In genomic region chr4:122673252-122673651, GRCh38 we compare ENCODE assay signal across 2 cellular contexts.
TF ChIP-seq lines count a peak whose summit lies in the region.

No MANE protein-coding gene starts in this region.

TF ChIP-seq in HCT116, 20 proteins besides CTCF, POLR2A, EP300 and RAD21 (continued from another document):
- TF ChIP-seq REST (IDR thresholded peaks at IDR 0.05; ENCODE audit: low read depth) (no peak), CBX3 (IDR thresholded peaks at IDR 0.05; ENCODE audit: low read depth) (no peak)

TF ChIP-seq in WTC11, 78 proteins besides CTCF, POLR2A, EP300 and RAD21 (continued from another document):
- TF ChIP-seq ATF6 (CRISPR knock-in tag; IDR thresholded peaks at IDR 0.05), result no peak
- TF ChIP-seq ESRRA (CRISPR knock-in tag; IDR thresholded peaks at IDR 0.05; ENCODE audit: borderline replicate concordance), result no peak
- TF ChIP-seq MYBL2 (CRISPR knock-in tag; IDR thresholded peaks at IDR 0.05), result no peak
- TF ChIP-seq ZNF232 (CRISPR knock-in tag; IDR thresholded peaks at IDR 0.05), result no peak
- TF ChIP-seq ZSCAN18 (CRISPR knock-in tag; IDR thresholded peaks at IDR 0.05), result no peak
- TF ChIP-seq TP53 (CRISPR knock-in tag; IDR thresholded peaks at IDR 0.05), result no peak
- TF ChIP-seq ZMAT4 (CRISPR knock-in tag; IDR thresholded peaks at IDR 0.05), result no peak
- TF ChIP-seq AFF4 (CRISPR knock-in tag; IDR thresholded peaks at IDR 0.05; ENCODE audit: borderline replicate concordance), result no peak
- TF ChIP-seq EMX1 (CRISPR knock-in tag; IDR thresholded peaks at IDR 0.05), result no peak
- no peak for TF ChIP-seq ATF2 (CRISPR knock-in tag; IDR thresholded peaks at IDR 0.05; ENCODE audit: borderline replicate concordance, low read depth)
- TF ChIP-seq NR2C2 (CRISPR knock-in tag; IDR thresholded peaks at IDR 0.05), result no peak
